In the genomic region with DNA sequence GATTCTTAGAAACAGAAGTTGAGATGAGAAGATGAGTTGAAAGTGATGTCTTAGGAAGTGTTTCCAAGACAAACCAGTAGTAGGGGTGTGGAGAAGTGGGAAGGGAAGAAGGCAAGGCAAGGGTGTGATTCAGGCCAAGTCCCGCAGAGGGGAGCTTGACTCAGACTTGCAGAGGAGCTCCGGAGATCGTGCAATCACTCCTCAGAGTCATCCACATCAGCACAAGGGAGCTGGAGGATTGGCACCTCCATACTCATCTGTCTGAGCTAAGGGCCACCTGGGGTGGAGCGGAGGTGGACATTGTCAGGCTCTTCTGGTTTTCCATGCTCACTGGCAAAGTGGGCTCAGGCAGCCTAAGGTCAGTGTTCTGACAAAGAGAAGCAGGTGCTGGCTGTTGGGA, we compare ENCODE assay signal across 1 cellular context.
TF ChIP-seq lines count a peak whose summit lies in the region.

No MANE protein-coding gene starts in this region.

TF ChIP-seq in GM23338, 12 proteins besides CTCF, POLR2A, EP300 and RAD21 (continued from another document):
- TF ChIP-seq, protein P1, sequence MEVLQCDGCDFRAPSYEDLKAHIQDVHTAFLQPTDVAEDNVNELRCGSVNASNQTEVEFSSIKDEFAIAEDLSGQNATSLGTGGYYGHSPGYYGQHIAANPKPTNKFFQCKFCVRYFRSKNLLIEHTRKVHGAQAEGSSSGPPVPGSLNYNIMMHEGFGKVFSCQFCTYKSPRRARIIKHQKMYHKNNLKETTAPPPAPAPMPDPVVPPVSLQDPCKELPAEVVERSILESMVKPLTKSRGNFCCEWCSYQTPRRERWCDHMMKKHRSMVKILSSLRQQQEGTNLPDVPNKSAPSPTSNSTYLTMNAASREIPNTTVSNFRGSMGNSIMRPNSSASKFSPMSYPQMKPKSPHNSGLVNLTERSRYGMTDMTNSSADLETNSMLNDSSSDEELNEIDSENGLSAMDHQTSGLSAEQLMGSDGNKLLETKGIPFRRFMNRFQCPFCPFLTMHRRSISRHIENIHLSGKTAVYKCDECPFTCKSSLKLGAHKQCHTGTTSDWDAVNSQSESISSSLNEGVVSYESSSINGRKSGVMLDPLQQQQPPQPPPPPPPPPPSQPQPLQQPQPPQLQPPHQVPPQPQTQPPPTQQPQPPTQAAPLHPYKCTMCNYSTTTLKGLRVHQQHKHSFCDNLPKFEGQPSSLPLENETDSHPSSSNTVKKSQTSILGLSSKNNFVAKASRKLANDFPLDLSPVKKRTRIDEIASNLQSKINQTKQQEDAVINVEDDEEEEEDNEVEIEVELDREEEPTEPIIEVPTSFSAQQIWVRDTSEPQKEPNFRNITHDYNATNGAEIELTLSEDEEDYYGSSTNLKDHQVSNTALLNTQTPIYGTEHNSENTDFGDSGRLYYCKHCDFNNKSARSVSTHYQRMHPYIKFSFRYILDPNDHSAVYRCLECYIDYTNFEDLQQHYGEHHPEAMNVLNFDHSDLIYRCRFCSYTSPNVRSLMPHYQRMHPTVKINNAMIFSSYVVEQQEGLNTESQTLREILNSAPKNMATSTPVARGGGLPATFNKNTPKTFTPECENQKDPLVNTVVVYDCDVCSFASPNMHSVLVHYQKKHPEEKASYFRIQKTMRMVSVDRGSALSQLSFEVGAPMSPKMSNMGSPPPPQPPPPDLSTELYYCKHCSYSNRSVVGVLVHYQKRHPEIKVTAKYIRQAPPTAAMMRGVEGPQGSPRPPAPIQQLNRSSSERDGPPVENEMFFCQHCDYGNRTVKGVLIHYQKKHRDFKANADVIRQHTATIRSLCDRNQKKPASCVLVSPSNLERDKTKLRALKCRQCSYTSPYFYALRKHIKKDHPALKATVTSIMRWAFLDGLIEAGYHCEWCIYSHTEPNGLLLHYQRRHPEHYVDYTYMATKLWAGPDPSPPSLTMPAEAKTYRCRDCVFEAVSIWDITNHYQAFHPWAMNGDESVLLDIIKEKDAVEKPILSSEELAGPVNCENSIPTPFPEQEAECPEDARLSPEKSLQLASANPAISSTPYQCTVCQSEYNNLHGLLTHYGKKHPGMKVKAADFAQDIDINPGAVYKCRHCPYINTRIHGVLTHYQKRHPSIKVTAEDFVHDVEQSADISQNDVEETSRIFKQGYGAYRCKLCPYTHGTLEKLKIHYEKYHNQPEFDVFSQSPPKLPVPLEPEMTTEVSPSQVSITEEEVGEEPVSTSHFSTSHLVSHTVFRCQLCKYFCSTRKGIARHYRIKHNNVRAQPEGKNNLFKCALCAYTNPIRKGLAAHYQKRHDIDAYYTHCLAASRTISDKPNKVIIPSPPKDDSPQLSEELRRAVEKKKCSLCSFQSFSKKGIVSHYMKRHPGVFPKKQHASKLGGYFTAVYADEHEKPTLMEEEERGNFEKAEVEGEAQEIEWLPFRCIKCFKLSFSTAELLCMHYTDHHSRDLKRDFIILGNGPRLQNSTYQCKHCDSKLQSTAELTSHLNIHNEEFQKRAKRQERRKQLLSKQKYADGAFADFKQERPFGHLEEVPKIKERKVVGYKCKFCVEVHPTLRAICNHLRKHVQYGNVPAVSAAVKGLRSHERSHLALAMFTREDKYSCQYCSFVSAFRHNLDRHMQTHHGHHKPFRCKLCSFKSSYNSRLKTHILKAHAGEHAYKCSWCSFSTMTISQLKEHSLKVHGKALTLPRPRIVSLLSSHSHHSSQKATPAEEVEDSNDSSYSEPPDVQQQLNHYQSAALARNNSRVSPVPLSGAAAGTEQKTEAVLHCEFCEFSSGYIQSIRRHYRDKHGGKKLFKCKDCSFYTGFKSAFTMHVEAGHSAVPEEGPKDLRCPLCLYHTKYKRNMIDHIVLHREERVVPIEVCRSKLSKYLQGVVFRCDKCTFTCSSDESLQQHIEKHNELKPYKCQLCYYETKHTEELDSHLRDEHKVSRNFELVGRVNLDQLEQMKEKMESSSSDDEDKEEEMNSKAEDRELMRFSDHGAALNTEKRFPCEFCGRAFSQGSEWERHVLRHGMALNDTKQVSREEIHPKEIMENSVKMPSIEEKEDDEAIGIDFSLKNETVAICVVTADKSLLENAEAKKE (CRISPR knock-in tag; IDR thresholded peaks at IDR 0.05), result no peak
